Comparison of ENCODE assay signal across 12 cellular contexts in genomic region chr1:230851291-230851691, GRCh38. TPM values are rescaled to one million over a fixed set of nuclear protein-coding genes. Genes with fewer than 3 reads are reported as not detected.
A peak's percentile ranks its signal among the peaks of the same experiment; 100 is the strongest.
DNase-seq lines count a peak whose midpoint lies in the region; ATAC-seq, FAIRE-seq and TF ChIP-seq lines count a peak whose summit lies in the region.
"Had no signal": no experiment of that assay in that cellular context is flagged by ENCODE, and none has a peak within 500 bp of the region (broad histone marks: within the 10 kb centered on the region; RNA-seq: fewer than 3 reads in every experiment).

No MANE protein-coding gene starts in this region.

- dilution Hi-C loops in IMR-90 (cut with HindIII; ENCODE audit: low sequenced_read_pairs, unreplicated experiment), result no loop called here

- H3K79me1 ChIP-seq in IMR-90 (ENCODE audit: low read depth in 1 of 2, low read length in 2 of 2), result peaks cover 31 to 88% of the 10 kb centered on the region in 2 experiments

- peak overlapping the region; percentile 51 for H3K9ac ChIP-seq in IMR-90 (ENCODE audit: low read depth, low read length)
- no peak overlapping the region for H3K9ac ChIP-seq in kidney (ENCODE audit: low read length in 2 of 2)

- no peak for FAIRE-seq in kidney (lab: Jason Lieb, UNC)

- in situ Hi-C loops in IMR-90 (cut with MboI; ENCODE audit: low sequenced_read_pairs), result loop anchor here (25.0 kb wide), 1 partner anchor 764 kb away; no protein-coding TSS in a partner anchor

- no peak overlapping the region for H3K56ac ChIP-seq in IMR-90 (ENCODE audit: extremely low read depth, insufficient read depth, low read length)

- no TSS peak for BruUV-seq in IMR-90 (replicated peaks; lab: Mats Ljungman, UMichigan)

- peak overlapping the region in 1 of 2 experiments; percentile 65; a peak in 2 of 4 replicates for H4K8ac ChIP-seq in IMR-90 (ENCODE audit: low read depth in 2 of 2, low read length in 2 of 2)

- H3K14ac ChIP-seq in IMR-90 (replicated peaks; ENCODE audit: low read depth, low read length), result peak overlapping the region; percentile 94

- H3K4me3 Mint-ChIP-seq in chondrocyte (ENCODE audit: unreplicated experiment) (no peak overlapping the region), immature natural killer cell (no peak overlapping the region)

- peak overlapping the region; percentile 97 for H3K27ac Mint-ChIP-seq in chondrocyte (ENCODE audit: unreplicated experiment)
- no peak overlapping the region for H3K27ac Mint-ChIP-seq in immature natural killer cell

- H3K27me3 Mint-ChIP-seq in chondrocyte (ENCODE audit: low read depth) (no peaks in the 10 kb centered on the region), immature natural killer cell (ENCODE audit: low read depth in 3 of 3) (peaks cover 0 to 5% (median 0%) of the 10 kb centered on the region in 3 donors)

- H3K36me3 ChIP-seq in IMR-90 (ENCODE audit: control insufficient read depth, insufficient read depth, low read length), result peaks cover 31% of the 10 kb centered on the region
- peaks cover 17% of the 10 kb centered on the region for H3K36me3 ChIP-seq in thoracic aorta
- H3K36me3 ChIP-seq in kidney (ENCODE audit: control insufficient read depth in 1 of 2, insufficient read depth in 2 of 2, low read length in 2 of 2), result no peaks in the 10 kb centered on the region

- peaks cover 2% of the 10 kb centered on the region for H3K9me3 Mint-ChIP-seq in chondrocyte (ENCODE audit: low read depth)
- no peaks in the 10 kb centered on the region for H3K9me3 Mint-ChIP-seq in immature natural killer cell

- H3K4me1 Mint-ChIP-seq in chondrocyte (ENCODE audit: low read depth) (peaks cover 98% of the 10 kb centered on the region), immature natural killer cell (no peaks in the 10 kb centered on the region)

- peak overlapping the region; percentile 34 for H2AFZ ChIP-seq in IMR-90 (replicated peaks; ENCODE audit: low read length, poor library complexity)

- H3K4ac ChIP-seq in IMR-90 (ENCODE audit: low read depth, low read length), result peak overlapping the region; percentile 96

- TF ChIP-seq RAD21 in IMR-90 (IDR thresholded peaks at IDR 0.05; ENCODE audit: low read length), result no peak

- H3K4me3 ChIP-seq in IMR-90 (ENCODE audit: insufficient read depth, low read depth, low read length) (no peak overlapping the region), thoracic aorta (no peak overlapping the region), kidney (ENCODE audit: low read length in 2 of 2) (no peak overlapping the region)
- H3K4me3 ChIP-seq: testis had no signal

- H3K36me3 Mint-ChIP-seq in chondrocyte (ENCODE audit: low read depth) (peaks cover 64% of the 10 kb centered on the region), immature natural killer cell (peaks cover 0 to 3% (median 0%) of the 10 kb centered on the region in 3 donors)

- peak overlapping the region; percentile 72 for H2BK5ac ChIP-seq in IMR-90 (ENCODE audit: low read depth, low read length, poor library complexity, severe bottlenecking)

- CTCF ChIA-PET in IMR-90 (lab: Yijun Ruan, JAX) (no interaction called here), GM10248 (lab: Yijun Ruan, JAX) (no interaction called here)

- peak overlapping the region; percentile 83 for H4K91ac ChIP-seq in IMR-90 (ENCODE audit: insufficient read depth, low read depth, low read length)

- ATAC-seq in IMR-90 (ENCODE audit: low read depth) (peak; percentile 76), thoracic aorta (ENCODE audit: insufficient number of reproducible peaks, low FRiP score, low read depth) (peak; percentile 4), HG03354 (IDR thresholded peaks at IDR 0.05; ENCODE audit: poor library complexity, severe bottlenecking, unreplicated experiment) (no peak)

- H3K4me1 ChIP-seq in IMR-90 (ENCODE audit: control insufficient read depth, insufficient read depth, low read length), result peaks cover 38% of the 10 kb centered on the region
- peaks cover 57 to 79% of the 10 kb centered on the region in 2 donors for H3K4me1 ChIP-seq in thoracic aorta (ENCODE audit: control insufficient read depth in 1 of 2, low read depth in 2 of 2)
- peaks cover 16 to 18% of the 10 kb centered on the region in 2 donors for H3K4me1 ChIP-seq in kidney (ENCODE audit: control insufficient read depth in 1 of 2, insufficient read depth in 1 of 2, low read depth in 1 of 2, low read length in 2 of 2)

- peak overlapping the region; percentile 90; the same call in 2 of the 3 replicates for H2BK15ac ChIP-seq in IMR-90 (ENCODE audit: low read depth, low read length)

- H3K9me3 ChIP-seq in IMR-90 (ENCODE audit: control insufficient read depth, insufficient read depth, low read length) (peaks cover 5% of the 10 kb centered on the region), thoracic aorta (no peaks in the 10 kb centered on the region), kidney (ENCODE audit: control insufficient read depth in 1 of 2, low read length in 2 of 2) (peaks cover 0 to 5% of the 10 kb centered on the region in 2 donors)
- H3K9me3 ChIP-seq: testis had no signal

- H2AK9ac ChIP-seq in IMR-90 (replicated peaks; ENCODE audit: low read depth, low read length, poor library complexity), result peak overlapping the region; percentile 85

- WGBS in IMR-90 (ENCODE audit: extremely low coverage in 2 of 2, insufficient read length in 1 of 2), 2 experiments, result no CpG with 5 or more reads among the region's 5 CpGs

- peak overlapping the region; percentile 83 for H3K18ac ChIP-seq in IMR-90 (ENCODE audit: low read depth, low read length)

- H4K20me1 ChIP-seq in IMR-90 (ENCODE audit: insufficient read depth, low read length), result peaks cover 41% of the 10 kb centered on the region

- POLR2A ChIA-PET in IMR-90 (lab: Charles Lee; ENCODE audit: unreplicated experiment), result no interaction called here
- POLR2A ChIA-PET in GM10248 (lab: Yijun Ruan, JAX), result no interaction called here

- intact Hi-C loops in IMR-90 (cut with micrococcal nuclease), result no loop called here
- intact Hi-C loops in kidney (cut with DNase I), result no loop called here

- peak overlapping the region; percentile 91 for H2BK120ac ChIP-seq in IMR-90 (ENCODE audit: low read depth, low read length)

- no peak overlapping the region; the same call in 1 of the 2 replicates for H3K4me2 ChIP-seq in IMR-90 (ENCODE audit: low read depth, low read length)

- TF ChIP-seq POLR2A in IMR-90 (IDR thresholded peaks at IDR 0.05; ENCODE audit: low read depth, low read length), result no peak

- peak overlapping the region; percentile 95 for H2BK20ac ChIP-seq in IMR-90 (ENCODE audit: low read depth, low read length)

- H3K27ac ChIP-seq in IMR-90 (ENCODE audit: insufficient read depth, low read length), result peak overlapping the region; percentile 60
- H3K27ac ChIP-seq in thoracic aorta, result peak overlapping the region; percentile 88 to 96
- peak overlapping the region in 1 of 2 donors; percentile 29 for H3K27ac ChIP-seq in kidney (ENCODE audit: low read depth in 2 of 2, low read length in 2 of 2)
- H3K27ac ChIP-seq: testis had no signal

- H2AK5ac ChIP-seq in IMR-90 (ENCODE audit: low read depth, low read length), result peak overlapping the region; percentile 98

- 0 out of 2 replicates have a peak overlapping the region, but pooled peaks have one; percentile 17 for H4K5ac ChIP-seq in IMR-90 (ENCODE audit: low read depth, low read length)

- DNase-seq in IMR-90 (peak; percentile 55), chondrocyte (ENCODE audit: low spot score) (no peak), left kidney (ENCODE audit: low read depth, low spot score) (peak; percentile 68), thoracic aorta (ENCODE audit: low spot score) (no peak), immature natural killer cell (no peak), GM10248 (ENCODE audit: extremely low spot score) (no peak), kidney (no peak)
- DNase-seq: DMS53; NCI-H187 treated with DMSO at 0.1 percent for 48 hours; stimulated activated CD4-positive, alpha-beta T cell treated with anti-CD3 and anti-CD28 coated beads, Interleukin-4, amount 100 ng/mL, for 24 hours; testis had no signal

- TF ChIP-seq CTCF in IMR-90 (conservative IDR thresholded peaks at IDR 0.05; ENCODE audit: low read depth, low read length), result no peak
- peak; percentile 6 for TF ChIP-seq CTCF in chondrocyte (IDR thresholded peaks at IDR 0.05)
- TF ChIP-seq CTCF in thoracic aorta (IDR thresholded peaks at IDR 0.05), result no peak
- no peak for TF ChIP-seq CTCF in GM10248 (IDR thresholded peaks at IDR 0.05; ENCODE audit: control extremely low read depth, extremely low read depth, low read depth, missing control alignments)
- TF ChIP-seq CTCF in kidney (IDR thresholded peaks at IDR 0.05; ENCODE audit: borderline replicate concordance, extremely low read depth, insufficient read depth), result no peak

- H3K23ac ChIP-seq in IMR-90 (ENCODE audit: low read depth, low read length), result peak overlapping the region; percentile 70

- H3K27me3 ChIP-seq in IMR-90 (ENCODE audit: control insufficient read depth, insufficient read depth, low read length) (no peaks in the 10 kb centered on the region), thoracic aorta (replicated peaks; ENCODE audit: insufficient read depth) (no peaks in the 10 kb centered on the region)
- H3K27me3 ChIP-seq: testis had no signal

- peaks cover 36% of the 10 kb centered on the region for H3K9me1 ChIP-seq in IMR-90 (ENCODE audit: insufficient read depth, low read length)

TF ChIP-seq in IMR-90, 13 proteins besides CTCF, POLR2A, EP300 and RAD21:
- TF ChIP-seq NFE2L2 (IDR thresholded peaks at IDR 0.05; ENCODE audit: low read depth, low read length) (no peak), MAZ (IDR thresholded peaks at IDR 0.05; ENCODE audit: borderline replicate concordance, low read depth, low read length) (0 out of 2 replicates have a peak, but pooled peaks have one; percentile 15)

RNA-seq across cellular contexts. Expression of gene C1orf198, which starts 17.0 kb away (rescaled TPM):
- 74.4 and 76.2 TPM in 2 replicates for total RNA-seq in IMR-90 (2012; rRNA removed)
- polyA plus RNA-seq in IMR-90 (2012; rRNA removed), result 63.9 and 67.4 TPM in 2 replicates
- 33.0 and 75.6 TPM in 2 replicates for polyA plus RNA-seq in IMR-90 (2012; cell fraction: cytosol; rRNA removed)
- polyA plus RNA-seq in IMR-90 (2012; cell fraction: nucleus; rRNA removed; ENCODE audit: low replicate concordance), result 260 and 261 TPM in 2 replicates
- total RNA-seq in chondrocyte, result 474 to 505 TPM (median 492 TPM) in 3 replicates
- 100 to 1,000 TPM; 166 to 273 TPM for total RNA-seq in thoracic aorta
- 1 to 10 TPM; 2.6 to 4.9 (median 4.8) TPM for polyA plus RNA-seq in immature natural killer cell
- 45.3 TPM for total RNA-seq in kidney
- 15.4 TPM for polyA plus RNA-seq in kidney (ENCODE audit: insufficient read depth, low read depth, low replicate concordance)

Comparison
In these comparisons a context has a peak if more than half of its experiments do, and no peak if none do; other contexts are left out.
1. DNase-seq: peak in IMR-90 (single experiment) and left kidney (single experiment); none in chondrocyte (single experiment), thoracic aorta (single experiment), immature natural killer cell (0 of 3), GM10248 (single experiment) and kidney (single experiment).